Comparison of ENCODE assay signal across 13 cellular contexts in the genomic region with DNA sequence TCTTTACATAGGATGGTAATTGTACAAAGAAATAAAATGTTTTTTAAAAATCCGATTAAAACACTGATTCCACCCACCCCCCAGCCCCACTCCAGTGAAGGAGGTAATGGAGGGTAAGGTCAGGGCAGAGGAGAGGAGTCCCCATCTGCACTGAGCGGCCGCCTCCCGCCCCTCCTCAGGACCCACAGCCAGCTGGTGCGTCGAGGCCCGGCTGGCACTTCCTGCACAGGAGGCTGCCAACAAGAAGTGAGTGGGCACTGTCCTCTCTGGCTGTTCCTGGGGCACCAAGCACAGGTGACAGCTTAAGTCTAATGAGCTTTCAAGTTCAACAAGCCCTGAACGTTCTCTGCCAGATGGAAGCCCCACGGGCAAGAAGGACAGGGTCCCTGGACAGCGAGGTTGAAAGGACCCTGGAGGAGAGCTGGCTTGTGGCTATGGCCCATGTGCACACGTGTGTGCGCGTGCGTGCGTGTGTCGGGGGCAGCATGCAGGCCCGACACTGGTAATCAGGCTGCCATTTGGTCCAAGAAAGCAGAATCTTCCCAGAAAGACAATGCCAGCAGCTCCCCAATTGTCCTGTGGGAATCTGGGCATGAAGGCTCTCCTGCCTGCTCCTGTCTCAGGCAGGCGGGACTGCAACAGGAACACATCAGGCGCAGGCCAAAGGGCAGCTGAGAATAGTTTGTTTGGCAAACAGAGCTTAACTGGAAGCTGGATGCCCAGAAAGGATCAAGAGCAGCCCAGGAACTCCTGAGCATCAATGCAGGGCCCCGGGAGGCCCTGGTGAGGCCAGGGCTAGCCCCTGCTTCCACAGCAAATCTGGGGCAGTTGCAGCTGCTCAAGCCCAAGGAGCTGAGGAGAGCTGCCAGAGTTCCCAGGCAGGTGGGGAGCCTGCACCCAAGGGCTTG. TPM values are rescaled to one million over a fixed set of nuclear protein-coding genes. Genes with fewer than 3 reads are reported as not detected.
DNase-seq lines count a peak whose midpoint lies in the region; FAIRE-seq and TF ChIP-seq lines count a peak whose summit lies in the region.
"Had no signal": no experiment of that assay in that cellular context is flagged by ENCODE, and none has a peak within 500 bp of the region (broad histone marks: within the 10 kb centered on the region; RNA-seq: fewer than 3 reads in every experiment).

No MANE protein-coding gene starts in this region.

- peak overlapping the region; percentile 31 to 87 (median 60) for H3K27ac ChIP-seq in Peyer's patch
- peak overlapping the region; percentile 68 for H3K27ac ChIP-seq in colonic mucosa
- peak overlapping the region; percentile 21 for H3K27ac ChIP-seq in muscle layer of colon (ENCODE audit: low read depth, low read length)
- H3K27ac ChIP-seq in temporal lobe (ENCODE audit: low read depth, low read length): peak overlapping the region; percentile 60
- H3K27ac ChIP-seq: neural progenitor cell had no signal

- H3K27me3 ChIP-seq in Peyer's patch (no peaks in the 10 kb centered on the region), colonic mucosa (no peaks in the 10 kb centered on the region), muscle layer of colon (ENCODE audit: control insufficient read depth in 1 of 2, insufficient read depth in 2 of 2, low read length in 2 of 2) (no peaks in the 10 kb centered on the region)
- H3K27me3 ChIP-seq: neural progenitor cell had no signal

- CTCF ChIA-PET in HEK293T (lab: Yijun Ruan, JAX): no interaction called here

- DNase-seq in Peyer's patch: no peak
- no peak for DNase-seq in colonic mucosa
- DNase-seq in D721Med (ENCODE audit: insufficient read length, low spot score): no peak
- no peak for DNase-seq in head of caudate nucleus
- DNase-seq in NCI-H1092 (lab: John Stamatoyannopoulos, UW): no peak
- no peak for DNase-seq in HEK293T (ENCODE audit: extremely low spot score)
- DNase-seq: activated CD8-positive, alpha-beta memory T cell treated with anti-CD3 and anti-CD28 coated beads, Interleukin-2, amount 10 ng/mL, durations not matched to agents 7 days and 5 days; CD4-positive, alpha-beta memory T cell had no signal

- peaks cover 0 to 63% (median 0%) of the 10 kb centered on the region in 3 donors for H3K36me3 ChIP-seq in Peyer's patch
- peaks cover 10% of the 10 kb centered on the region for H3K36me3 ChIP-seq in colonic mucosa
- H3K36me3 ChIP-seq in muscle layer of colon (ENCODE audit: insufficient read depth, low read length): peaks cover 47% of the 10 kb centered on the region
- H3K36me3 ChIP-seq: neural progenitor cell had no signal

- no peak for FAIRE-seq in D721Med (lab: Jason Lieb, UNC)
- FAIRE-seq: urothelium cell line had no signal

- H3K4me1 ChIP-seq in Peyer's patch (peaks cover 0 to 50% (median 11%) of the 10 kb centered on the region in 4 donors), colonic mucosa (peaks cover 19% of the 10 kb centered on the region), muscle layer of colon (ENCODE audit: insufficient read depth, low read length) (peaks cover 50% of the 10 kb centered on the region)

- POLR2A ChIA-PET in HEK293T (lab: Yijun Ruan, JAX): no interaction called here

- intact Hi-C loops in colonic mucosa (cut with DNase I): no loop called here
- intact Hi-C loops in head of caudate nucleus (cut with DNase I): loop anchor here (5.0 kb wide), 1 partner anchor 65 kb away; no protein-coding TSS in a partner anchor

- H3K9me3 ChIP-seq in Peyer's patch (no peaks in the 10 kb centered on the region), colonic mucosa (no peaks in the 10 kb centered on the region), muscle layer of colon (ENCODE audit: low read length) (no peaks in the 10 kb centered on the region)

- TF ChIP-seq POLR2A in Peyer's patch (IDR thresholded peaks at IDR 0.05): no peak

- H3K9ac ChIP-seq in colonic mucosa (ENCODE audit: low read depth in 2 of 2, low read length in 2 of 2) (no peak overlapping the region), muscle layer of colon (ENCODE audit: low read length) (no peak overlapping the region)

- H3K4me3 ChIP-seq in Peyer's patch (no peak overlapping the region), colonic mucosa (no peak overlapping the region), muscle layer of colon (ENCODE audit: low read depth in 1 of 2, low read length in 2 of 2) (no peak overlapping the region)
- H3K4me3 ChIP-seq: neural progenitor cell had no signal

- peak in 1 of 6 experiments; percentile 5 for TF ChIP-seq CTCF in Peyer's patch (IDR thresholded peaks at IDR 0.05)
- no peak for TF ChIP-seq CTCF in colonic mucosa (IDR thresholded peaks at IDR 0.05)
- no peak for TF ChIP-seq CTCF in D721Med (IDR thresholded peaks at IDR 0.05; ENCODE audit: insufficient read depth, missing control alignments)

TF ChIP-seq in HEK293T, 16 proteins besides CTCF, POLR2A, EP300 and RAD21:
- no peak for TF ChIP-seq SUZ12 (IDR thresholded peaks at IDR 0.05)
- no peak for TF ChIP-seq ARNT (IDR thresholded peaks at IDR 0.05)
- TF ChIP-seq, protein P1, sequence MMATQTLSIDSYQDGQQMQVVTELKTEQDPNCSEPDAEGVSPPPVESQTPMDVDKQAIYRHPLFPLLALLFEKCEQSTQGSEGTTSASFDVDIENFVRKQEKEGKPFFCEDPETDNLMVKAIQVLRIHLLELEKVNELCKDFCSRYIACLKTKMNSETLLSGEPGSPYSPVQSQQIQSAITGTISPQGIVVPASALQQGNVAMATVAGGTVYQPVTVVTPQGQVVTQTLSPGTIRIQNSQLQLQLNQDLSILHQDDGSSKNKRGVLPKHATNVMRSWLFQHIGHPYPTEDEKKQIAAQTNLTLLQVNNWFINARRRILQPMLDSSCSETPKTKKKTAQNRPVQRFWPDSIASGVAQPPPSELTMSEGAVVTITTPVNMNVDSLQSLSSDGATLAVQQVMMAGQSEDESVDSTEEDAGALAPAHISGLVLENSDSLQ (IDR thresholded peaks at IDR 0.05): no peak
- no peak for TF ChIP-seq NFRKB (IDR thresholded peaks at IDR 0.05)
- TF ChIP-seq BHLHE40 (IDR thresholded peaks at IDR 0.05; ENCODE audit: borderline replicate concordance): no peak
- TF ChIP-seq ZNF384 (IDR thresholded peaks at IDR 0.05): no peak
- TF ChIP-seq FOXK2 (IDR thresholded peaks at IDR 0.05): no peak
- no peak for TF ChIP-seq HDGF (IDR thresholded peaks at IDR 0.05; ENCODE audit: borderline replicate concordance)
- no peak for TF ChIP-seq LEF1 (IDR thresholded peaks at IDR 0.05; ENCODE audit: borderline replicate concordance)

RNA-seq across cellular contexts. Expression of a gene that starts 15.1 kb away (rescaled TPM):
- total RNA-seq in Peyer's patch (not detected), colonic mucosa (under 1 TPM; 0.53 to 0.82 TPM), temporal lobe (not detected)

RNA-seq across cellular contexts. Expression of a gene that starts 46.6 kb away (rescaled TPM):
- total RNA-seq in Peyer's patch: 10 to 100 TPM in 2 of 4 donors, 1 to 10 TPM in 2; 2.6 to 16.5 (median 8.9) TPM
- 10 to 100 TPM in 1 of 2 donors, 1 to 10 TPM in 1; 4.4 to 10.5 TPM for total RNA-seq in colonic mucosa
- total RNA-seq in temporal lobe: 14.3 TPM
- total RNA-seq: activated CD8-positive, alpha-beta memory T cell treated with anti-CD3 and anti-CD28 coated beads, Interleukin-2, amount 10 ng/mL, durations not matched to agents 7 days and 5 days; T-helper 2 cell treated with Interferon-gamma antibody and Interleukin-4, amounts not matched to agents 100 ng/mL and 5 ng/mL, for 36 hours had no signal
